25 cellular contexts compared by ENCODE assay signal in genomic region chr15:99658000-99658399, GRCh38.
DNase-seq lines count a peak whose midpoint lies in the region; ATAC-seq, FAIRE-seq and TF ChIP-seq lines count a peak whose summit lies in the region.
"Had no signal": no experiment of that assay in that cellular context is flagged by ENCODE, and none has a peak within 500 bp of the region (broad histone marks: within the 10 kb centered on the region; RNA-seq: fewer than 3 reads in every experiment).

No MANE protein-coding gene starts in this region.

- H3K9ac ChIP-seq in mammary epithelial cell (ENCODE audit: insufficient read depth, low read length) (no peak overlapping the region), kidney (ENCODE audit: low read length in 2 of 2) (no peak overlapping the region)

- H3K4me3 ChIP-seq in mammary epithelial cell (replicated peaks in 1 of 3; ENCODE audit: insufficient read depth in 1 of 3, low read depth in 2 of 3, low read length in 3 of 3): no peak overlapping the region
- H3K4me3 ChIP-seq in kidney (ENCODE audit: low read length in 2 of 2): no peak overlapping the region
- H3K4me3 ChIP-seq: GM23338, HAP-1, K562, MG63, PC-9, SJCRH30 had no signal

- H2AFZ ChIP-seq in mammary epithelial cell (ENCODE audit: low read depth, low read length): no peak overlapping the region
- H2AFZ ChIP-seq: GM23338, PC-9 had no signal

- no TSS peak for BruUV-seq in MCF 10A (replicated peaks; lab: Mats Ljungman, UMichigan)
- no TSS peak for BruUV-seq in mammary epithelial cell (replicated peaks; lab: Mats Ljungman, UMichigan)

- in situ Hi-C loops in mammary epithelial cell (cut with MboI; ENCODE audit: low sequenced_read_pairs in 2 of 2): no loop called here

- H3K4me2 ChIP-seq in mammary epithelial cell (ENCODE audit: insufficient read depth, low read depth, low read length): no peak overlapping the region
- H3K4me2 ChIP-seq: GM23338, PC-9 had no signal

- no peaks in the 10 kb centered on the region for H4K20me1 ChIP-seq in mammary epithelial cell (ENCODE audit: insufficient read depth, low read length)

- H3K27me3 ChIP-seq in mammary epithelial cell (ENCODE audit: insufficient read depth, low read length): no peaks in the 10 kb centered on the region
- H3K27me3 ChIP-seq: BE2C, MG63, SJCRH30 had no signal

- no peaks in the 10 kb centered on the region for H3K9me3 Mint-ChIP-seq in MCF 10A (ENCODE audit: unreplicated experiment)
- H3K9me3 Mint-ChIP-seq: GM23338, HFFc6 had no signal

- peak overlapping the region; percentile 17 for H3K27ac Mint-ChIP-seq in MCF 10A (ENCODE audit: low read depth, unreplicated experiment)
- H3K27ac Mint-ChIP-seq: GM23338, HFFc6 had no signal

- TF ChIP-seq CTCF in MCF 10A (IDR thresholded peaks at IDR 0.05; ENCODE audit: unreplicated experiment) (no peak), mammary epithelial cell (conservative IDR thresholded peaks at IDR 0.05 in 1 of 2, IDR thresholded peaks at IDR 0.05 in 1 of 2; ENCODE audit: extremely low read depth in 1 of 2, insufficient read depth in 1 of 2, low read depth in 1 of 2, low read length in 2 of 2) (no peak), kidney (IDR thresholded peaks at IDR 0.05; ENCODE audit: borderline replicate concordance, extremely low read depth, insufficient read depth) (no peak)

- DNase-seq in MCF 10A (ENCODE audit: unreplicated experiment): no peak
- DNase-seq in mammary epithelial cell: no peak
- no peak for DNase-seq in GM19239 (ENCODE audit: insufficient read length, low spot score)
- DNase-seq in kidney: no peak
- no peak for DNase-seq in H54 (ENCODE audit: insufficient read length, low spot score)
- no peak for DNase-seq in NCI-H1436 treated with DMSO at 0.1 percent for 48 hours (lab: John Stamatoyannopoulos, UW)
- DNase-seq: BE2C, HFFc6, MG63, NCI-H1092 treated with DMSO at 0.1 percent for 48 hours, NCI-H1436, NCI-H1930, NCI-H2107, NCI-H524, NCI-H748 treated with DMSO at 0.1 percent for 48 hours, PC-9, SJCRH30 had no signal

- no peaks in the 10 kb centered on the region for H3K79me2 ChIP-seq in mammary epithelial cell (ENCODE audit: insufficient read depth, low read length)

- CTCF ChIA-PET in MCF 10A (lab: Yijun Ruan, JAX) (no interaction called here), mammary epithelial cell (lab: Charles Lee; ENCODE audit: low non-redundant PET) (no interaction called here)

- no peaks in the 10 kb centered on the region for H3K36me3 ChIP-seq in mammary epithelial cell (ENCODE audit: insufficient read depth, low read length)
- H3K36me3 ChIP-seq in kidney (ENCODE audit: control insufficient read depth in 1 of 2, insufficient read depth in 2 of 2, low read length in 2 of 2): no peaks in the 10 kb centered on the region
- H3K36me3 ChIP-seq: BE2C, HAP-1 had no signal

- TF ChIP-seq POLR2A in H54 (IDR thresholded peaks at IDR 0.05; ENCODE audit: low read depth, low read length): no peak

- no peak for ATAC-seq in GM21381 (IDR thresholded peaks at IDR 0.05; ENCODE audit: unreplicated experiment)
- ATAC-seq: GM23338, K562, Right ventricle myocardium inferior, SK-N-SH treated with all-trans-retinoic acid at 6 μM for 48 hours had no signal

- H3K9me3 ChIP-seq in mammary epithelial cell (replicated peaks; ENCODE audit: insufficient read depth, low read length): no peaks in the 10 kb centered on the region
- no peaks in the 10 kb centered on the region for H3K9me3 ChIP-seq in kidney (ENCODE audit: control insufficient read depth in 1 of 2, low read length in 2 of 2)
- H3K9me3 ChIP-seq: BE2C, HAP-1, MG63, SJCRH30 had no signal

- H3K4me1 Mint-ChIP-seq in MCF 10A (ENCODE audit: insufficient read depth, unreplicated experiment): no peaks in the 10 kb centered on the region
- H3K4me1 Mint-ChIP-seq: GM23338 had no signal

- 100% methylated on average over 2 of the region's 2 CpGs for WGBS in mammary epithelial cell (ENCODE audit: low coverage, missing lambda C conversion rate)

- dilution Hi-C loops in mammary epithelial cell (cut with HindIII; ENCODE audit: low sequenced_read_pairs): no loop called here

- FAIRE-seq in GM19239 (lab: Jason Lieb, UNC): peak; percentile 57
- FAIRE-seq in kidney (lab: Jason Lieb, UNC): peak; percentile 58
- FAIRE-seq in H54 (lab: Jason Lieb, UNC): no peak
- FAIRE-seq: D721Med, HTR-8/SVneo, K562 had no signal

- H3K27ac ChIP-seq in mammary epithelial cell (ENCODE audit: insufficient read depth, low read depth, low read length) (no peak overlapping the region), kidney (ENCODE audit: low read depth in 2 of 2, low read length in 2 of 2) (no peak overlapping the region)
- H3K27ac ChIP-seq: PC-9, SJCRH30 had no signal

- H3K4me1 ChIP-seq in mammary epithelial cell (ENCODE audit: insufficient read depth, low read length): no peaks in the 10 kb centered on the region
- H3K4me1 ChIP-seq in kidney (ENCODE audit: control insufficient read depth in 1 of 2, insufficient read depth in 1 of 2, low read depth in 1 of 2, low read length in 2 of 2): no peaks in the 10 kb centered on the region
- H3K4me1 ChIP-seq: HAP-1, SJCRH30 had no signal

- no peak overlapping the region for H3K4me3 Mint-ChIP-seq in MCF 10A (ENCODE audit: unreplicated experiment)
- H3K4me3 Mint-ChIP-seq: GM23338, HFFc6 had no signal

- POLR2A ChIA-PET in MCF 10A (lab: Yijun Ruan, JAX): interaction anchor here (0.6 to 0.7 kb wide), 2 partner anchors 19 to 248 kb away, joined by 3 read pairs; no protein-coding TSS in a partner anchor

- H3K36me3 Mint-ChIP-seq in MCF 10A (ENCODE audit: insufficient read depth, unreplicated experiment): peaks cover 22% of the 10 kb centered on the region

- no peaks in the 10 kb centered on the region for H3K27me3 Mint-ChIP-seq in MCF 10A (ENCODE audit: insufficient read depth, unreplicated experiment)

- intact Hi-C loops in MCF 10A (cut with micrococcal nuclease): no loop called here
- intact Hi-C loops in mammary epithelial cell (cut with micrococcal nuclease): no loop called here
- intact Hi-C loops in kidney (cut with DNase I): no loop called here
